In genomic region chr5:69331528-69332445, GRCh38 we compare ENCODE assay signal across 8 cellular contexts. TPM values are rescaled to one million over a fixed set of nuclear protein-coding genes. Genes with fewer than 3 reads are reported as not detected.
DNase-seq lines count a peak whose midpoint lies in the region; ATAC-seq and TF ChIP-seq lines count a peak whose summit lies in the region.

No MANE protein-coding gene starts in this region.

- no peak for DNase-seq in activated naive CD4-positive, alpha-beta T cell treated with anti-CD3 and anti-CD28 coated beads for 36 hours
- no peak for DNase-seq in activated naive CD4-positive, alpha-beta T cell treated with Interleukin-2 at 50 U/mL for 16 hours
- DNase-seq in T-helper 17 cell (no peak), foreskin keratinocyte (peak in 1 of 2 donors; percentile 3), gastrocnemius medialis (no peak), sciatic nerve (ENCODE audit: low spot score) (no peak), A172 (ENCODE audit: low spot score) (no peak)

- H3K4me3 Mint-ChIP-seq in activated naive CD4-positive, alpha-beta T cell treated with anti-CD3 and anti-CD28 coated beads for 36 hours, result peak overlapping the region; percentile 94
- H3K4me3 Mint-ChIP-seq in T-helper 17 cell, result peak overlapping the region; percentile 82

- H3K36me3 Mint-ChIP-seq in activated naive CD4-positive, alpha-beta T cell treated with anti-CD3 and anti-CD28 coated beads for 36 hours (ENCODE audit: low read depth), result peaks cover 4% of the 10 kb centered on the region
- H3K36me3 Mint-ChIP-seq in T-helper 17 cell (ENCODE audit: low read depth), result peaks cover 2% of the 10 kb centered on the region

- peak overlapping the region; percentile 33 for H3K27ac ChIP-seq in foreskin keratinocyte
- peak overlapping the region; percentile 72 to 86 (median 80) for H3K27ac ChIP-seq in gastrocnemius medialis

- TF ChIP-seq CTCF in foreskin keratinocyte (conservative IDR thresholded peaks at IDR 0.05) (no peak), gastrocnemius medialis (IDR thresholded peaks at IDR 0.05 in 4 of 5, conservative IDR thresholded peaks at IDR 0.05 in 1 of 5) (no peak)

- H3K27me3 Mint-ChIP-seq in activated naive CD4-positive, alpha-beta T cell treated with anti-CD3 and anti-CD28 coated beads for 36 hours (ENCODE audit: low read depth), result no peaks in the 10 kb centered on the region
- H3K27me3 Mint-ChIP-seq in T-helper 17 cell, result no peaks in the 10 kb centered on the region

- in situ Hi-C loops in gastrocnemius medialis (cut with MboI; ENCODE audit: low sequenced_read_pairs in 4 of 4), result loop anchor here in 2 of 4 donors (10.0 kb wide), 3 partner anchors 97 to 287 kb away; partner anchors contain the start of genes CDK7 (in 1 of the 2) and SLC30A5 (in 1 of the 2)

- H3K27me3 ChIP-seq in foreskin keratinocyte, result no peaks in the 10 kb centered on the region
- H3K27me3 ChIP-seq in gastrocnemius medialis, result no peaks in the 10 kb centered on the region

- H3K4me1 Mint-ChIP-seq in activated naive CD4-positive, alpha-beta T cell treated with anti-CD3 and anti-CD28 coated beads for 36 hours (ENCODE audit: low read depth), result peaks cover 13% of the 10 kb centered on the region
- H3K4me1 Mint-ChIP-seq in T-helper 17 cell, result peaks cover 15% of the 10 kb centered on the region

- intact Hi-C loops in activated naive CD4-positive, alpha-beta T cell treated with anti-CD3 and anti-CD28 coated beads for 36 hours (cut with micrococcal nuclease), result loop anchor here (1.0 to 2.0 kb wide), 4 partner anchors 38 to 142 kb away; partner anchors contain the start of genes AK6, CDK7, CENPH and RAD17
- intact Hi-C loops in gastrocnemius medialis (cut with DNase I; ENCODE audit: low total_unique reads), result loop anchor here (1.0 to 2.0 kb wide), 4 partner anchors 37 to 289 kb away; partner anchors contain the start of genes AK6, CDK7, RAD17 and TAF9
- intact Hi-C loops in sciatic nerve (cut with DNase I), result loop anchor here (10.0 kb wide), 1 partner anchor 47 kb away; no protein-coding TSS in a partner anchor

- no peaks in the 10 kb centered on the region for H3K9me3 Mint-ChIP-seq in activated naive CD4-positive, alpha-beta T cell treated with anti-CD3 and anti-CD28 coated beads for 36 hours

- no peak overlapping the region for H3K27ac Mint-ChIP-seq in activated naive CD4-positive, alpha-beta T cell treated with anti-CD3 and anti-CD28 coated beads for 36 hours
- peak overlapping the region; percentile 62 for H3K27ac Mint-ChIP-seq in T-helper 17 cell

- no peaks in the 10 kb centered on the region for H3K36me3 ChIP-seq in gastrocnemius medialis

- peak overlapping the region; percentile 73 to 89 (median 79) for H3K4me3 ChIP-seq in gastrocnemius medialis

- TF ChIP-seq POLR2A in gastrocnemius medialis (IDR thresholded peaks at IDR 0.05), result no peak

- H3K4me1 ChIP-seq in foreskin keratinocyte (no peaks in the 10 kb centered on the region), gastrocnemius medialis (peaks cover 8 to 15% of the 10 kb centered on the region in 2 donors)

- ATAC-seq in T-helper 17 cell (no peak), foreskin keratinocyte (no peak), gastrocnemius medialis (no peak), sciatic nerve (no peak), HG03432 (IDR thresholded peaks at IDR 0.05; ENCODE audit: unreplicated experiment) (no peak)

- CTCF ChIA-PET in activated naive CD4-positive, alpha-beta T cell treated with anti-CD3 and anti-CD28 coated beads for 36 hours (lab: Charles Lee), result interaction anchor here (1.8 kb wide), 1 partner anchor 308 kb away, joined by 4 read pairs; no protein-coding TSS in a partner anchor

- H3K9me3 ChIP-seq in T-helper 17 cell (ENCODE audit: control insufficient read depth, low read length, poor library complexity, severe bottlenecking), result no peaks in the 10 kb centered on the region
- H3K9me3 ChIP-seq in gastrocnemius medialis, result no peaks in the 10 kb centered on the region

RNA-seq across cellular contexts. Expression of gene CCDC125, which starts 0.8 kb away (rescaled TPM):
- 1 to 10 TPM; 6.1 to 7.5 TPM for total RNA-seq in activated naive CD4-positive, alpha-beta T cell treated with anti-CD3 and anti-CD28 coated beads for 36 hours
- 1 to 10 TPM; 3.4 to 5.3 TPM for total RNA-seq in T-helper 17 cell
- total RNA-seq in foreskin keratinocyte, result 4.5 and 4.8 TPM in 2 replicates
- 1.8 and 1.9 TPM in 2 replicates for polyA plus RNA-seq in foreskin keratinocyte
- total RNA-seq in gastrocnemius medialis, result 1 to 10 TPM in 3 of 4 donors, under 1 TPM in 1; 0.49 to 3.1 (median 2.1) TPM
- 7.5 TPM for total RNA-seq in sciatic nerve
- 3.5 and 6.6 TPM in 2 replicates for total RNA-seq in A172 (2014; rRNA removed; shearing (Covaris generic))

RNA-seq across cellular contexts. Expression of gene AK6, which starts 37.5 kb away (rescaled TPM):
- total RNA-seq in activated naive CD4-positive, alpha-beta T cell treated with anti-CD3 and anti-CD28 coated beads for 36 hours, result 100 to 1,000 TPM; 102 to 103 TPM
- 10 to 100 TPM in 1 of 2 donors, 1 to 10 TPM in 1; 8.8 to 12.6 TPM for total RNA-seq in T-helper 17 cell
- total RNA-seq in foreskin keratinocyte, result 38.4 and 40.8 TPM in 2 replicates
- 41.9 and 47.8 TPM in 2 replicates for polyA plus RNA-seq in foreskin keratinocyte
- 10 to 100 TPM; 24.4 to 49.3 (median 32.5) TPM for total RNA-seq in gastrocnemius medialis
- 37.7 TPM for total RNA-seq in sciatic nerve
- total RNA-seq in A172 (2014; rRNA removed; shearing (Covaris generic)), result 55.5 and 79.6 TPM in 2 replicates

RNA-seq across cellular contexts. Expression of gene TAF9, which starts 37.5 kb away (rescaled TPM):
- total RNA-seq in activated naive CD4-positive, alpha-beta T cell treated with anti-CD3 and anti-CD28 coated beads for 36 hours, result 10 to 100 TPM; 74.9 to 79.1 TPM
- 10 to 100 TPM; 44.3 to 45.5 TPM for total RNA-seq in T-helper 17 cell
- 96.0 and 102 TPM in 2 replicates for total RNA-seq in foreskin keratinocyte
- 89.8 and 107 TPM in 2 replicates for polyA plus RNA-seq in foreskin keratinocyte
- total RNA-seq in gastrocnemius medialis, result 10 to 100 TPM; 35.3 to 58.6 (median 45.6) TPM
- total RNA-seq in sciatic nerve, result 28.1 TPM
- total RNA-seq in A172 (2014; rRNA removed; shearing (Covaris generic)), result 120 and 139 TPM in 2 replicates

RNA-seq across cellular contexts. Expression of gene RAD17, which starts 37.8 kb away (rescaled TPM):
- total RNA-seq in activated naive CD4-positive, alpha-beta T cell treated with anti-CD3 and anti-CD28 coated beads for 36 hours, result 10 to 100 TPM; 24.1 to 26.2 TPM
- 10 to 100 TPM; 19.9 TPM for total RNA-seq in T-helper 17 cell
- 20.9 and 21.8 TPM in 2 replicates for total RNA-seq in foreskin keratinocyte
- 10.8 and 12.3 TPM in 2 replicates for polyA plus RNA-seq in foreskin keratinocyte
- 10 to 100 TPM in 3 of 4 donors, 1 to 10 TPM in 1; 7.3 to 18.3 (median 11.9) TPM for total RNA-seq in gastrocnemius medialis
- total RNA-seq in sciatic nerve, result 22.7 TPM
- total RNA-seq in A172 (2014; rRNA removed; shearing (Covaris generic)), result 38.5 and 44.9 TPM in 2 replicates
